Comparison of ENCODE assay signal across 8 cellular contexts in the genomic region with DNA sequence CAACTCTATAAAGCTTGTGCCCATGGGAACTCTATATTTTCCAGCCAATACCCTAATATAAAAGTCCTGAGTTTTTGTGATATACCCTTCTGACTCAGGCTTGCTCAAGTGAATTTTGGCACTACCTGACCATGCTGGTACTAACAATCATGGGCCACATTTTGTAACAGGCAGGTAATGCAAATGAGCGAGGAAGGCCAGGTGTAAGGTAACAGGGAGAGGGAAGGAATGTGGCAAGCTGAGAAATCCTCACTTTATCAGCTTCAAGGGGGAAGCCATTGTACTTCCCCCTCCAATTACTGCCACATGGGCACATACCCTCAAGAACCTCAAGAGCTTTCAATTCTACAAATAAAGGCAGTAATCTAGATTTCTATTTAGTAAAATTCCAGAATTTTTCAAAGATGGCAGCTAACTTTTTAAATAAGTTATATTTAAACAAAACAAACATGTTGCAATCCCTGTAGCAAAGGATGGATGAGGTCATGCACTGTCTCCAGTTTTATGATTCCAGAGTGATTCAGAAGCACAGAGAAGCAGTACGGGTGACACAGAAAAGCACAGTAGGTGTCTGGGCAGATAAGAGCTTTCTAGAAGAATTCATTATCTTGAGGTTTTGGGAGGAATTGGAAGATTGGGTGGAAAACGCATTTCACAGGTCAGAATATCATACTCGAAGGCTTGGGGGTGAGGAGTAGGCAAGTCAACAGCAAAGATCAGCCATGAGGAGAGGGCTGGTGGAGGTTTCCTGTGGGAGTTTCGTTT.
A peak's percentile ranks its signal among the peaks of the same experiment; 100 is the strongest.
DNase-seq lines count a peak whose midpoint lies in the region; ATAC-seq and TF ChIP-seq lines count a peak whose summit lies in the region.
"Had no signal": no experiment of that assay in that cellular context is flagged by ENCODE, and none has a peak within 500 bp of the region (broad histone marks: within the 10 kb centered on the region; RNA-seq: fewer than 3 reads in every experiment).

No MANE protein-coding gene starts in this region.

- CTCF ChIA-PET in Calu3 (lab: Charles Lee): no interaction called here

- H3F3A ChIP-seq in smooth muscle cell (ENCODE audit: low read depth): peaks cover 6% of the 10 kb centered on the region

- TF ChIP-seq CTCF in fibroblast of lung (conservative IDR thresholded peaks at IDR 0.05 in 1 of 2, IDR thresholded peaks at IDR 0.05 in 1 of 2; ENCODE audit: low read depth in 1 of 2, low read length in 2 of 2): no peak
- no peak for TF ChIP-seq CTCF in smooth muscle cell (IDR thresholded peaks at IDR 0.05; ENCODE audit: borderline replicate concordance, insufficient read depth, poor library complexity, severe bottlenecking)
- no peak for TF ChIP-seq CTCF in Calu3 (IDR thresholded peaks at IDR 0.05; ENCODE audit: unreplicated experiment)

- H3K27ac ChIP-seq in SK-N-MC (no peak overlapping the region), fibroblast of lung (ENCODE audit: insufficient read depth, low read length) (peak overlapping the region; percentile 31), smooth muscle cell (ENCODE audit: low read depth) (peak overlapping the region; percentile 98)

- H3K4me2 ChIP-seq in fibroblast of lung (ENCODE audit: extremely low read depth, insufficient read depth, low read length) (peak overlapping the region; percentile 51), smooth muscle cell (peak overlapping the region; percentile 82)

- H3K79me2 ChIP-seq in fibroblast of lung (ENCODE audit: control insufficient read depth, insufficient read depth, low read length) (no peaks in the 10 kb centered on the region), smooth muscle cell (ENCODE audit: low read depth) (peaks cover 20% of the 10 kb centered on the region)

- peaks cover 9% of the 10 kb centered on the region for H3K36me3 Mint-ChIP-seq in Calu3 (ENCODE audit: insufficient read depth, unreplicated experiment)

- peaks cover 2% of the 10 kb centered on the region for H3K9me3 Mint-ChIP-seq in Calu3 (ENCODE audit: low read depth, unreplicated experiment)

- H3K9me3 ChIP-seq in SK-N-MC (ENCODE audit: low read depth, low read length) (no peaks in the 10 kb centered on the region), fibroblast of lung (ENCODE audit: control insufficient read depth, insufficient read depth, low read depth, low read length) (no peaks in the 10 kb centered on the region), smooth muscle cell (replicated peaks; ENCODE audit: low read depth) (no peaks in the 10 kb centered on the region)

- H3K9ac ChIP-seq in SK-N-MC (ENCODE audit: insufficient read length) (no peak overlapping the region), fibroblast of lung (ENCODE audit: insufficient read depth, low read length) (no peak overlapping the region), smooth muscle cell (ENCODE audit: low read depth) (peak overlapping the region; percentile 92)

- H2AFZ ChIP-seq in fibroblast of lung (ENCODE audit: low read length) (no peak overlapping the region), smooth muscle cell (ENCODE audit: low read depth) (no peak overlapping the region)

- DNase-seq in H7 (peak; percentile 46), SK-N-MC (ENCODE audit: low read depth, low spot score) (peak; percentile 0), fibroblast of lung (ENCODE audit: low read depth in 2 of 2) (peak; percentile 65 to 94), smooth muscle cell (lab: John Stamatoyannopoulos, UW; ENCODE audit: unreplicated experiment) (no peak), Calu3 (no peak), middle frontal gyrus (ENCODE audit: extremely low spot score, low spot score) (no peak)

- H3K4me1 ChIP-seq in fibroblast of lung (ENCODE audit: control insufficient read depth, extremely low read depth, insufficient read depth, low read length) (peaks cover 9% of the 10 kb centered on the region), smooth muscle cell (ENCODE audit: low read depth) (peaks cover 25% of the 10 kb centered on the region)

- no TSS peak for BruUV-seq in Calu3 (replicated peaks; lab: Mats Ljungman, UMichigan)

- 17% methylated on average over 5 of the region's 5 CpGs for WGBS in smooth muscle cell (ENCODE audit: low lambda C conversion rate)

- ATAC-seq in GM19023 (IDR thresholded peaks at IDR 0.05; ENCODE audit: unreplicated experiment): no peak

- no peaks in the 10 kb centered on the region for H4K20me1 ChIP-seq in fibroblast of lung (ENCODE audit: control insufficient read depth, extremely low read depth, insufficient read depth, low read length)
- no peaks in the 10 kb centered on the region for H4K20me1 ChIP-seq in smooth muscle cell (ENCODE audit: low read depth)

- peaks cover 14% of the 10 kb centered on the region for H3K4me1 Mint-ChIP-seq in Calu3 (ENCODE audit: low read depth, unreplicated experiment)

- no peak overlapping the region for H3K27ac Mint-ChIP-seq in Calu3 (ENCODE audit: unreplicated experiment)

- intact Hi-C loops in Calu3 (cut with micrococcal nuclease; ENCODE audit: unreplicated experiment): no loop called here

- H3K27me3 Mint-ChIP-seq in Calu3 (ENCODE audit: unreplicated experiment): no peaks in the 10 kb centered on the region
- H3K27me3 Mint-ChIP-seq: memory B cell had no signal

- H3K27me3 ChIP-seq in H7 (ENCODE audit: control insufficient read depth, insufficient read depth, low read length) (no peaks in the 10 kb centered on the region), fibroblast of lung (ENCODE audit: control insufficient read depth, insufficient read depth, low read length) (no peaks in the 10 kb centered on the region), smooth muscle cell (ENCODE audit: low read depth) (no peaks in the 10 kb centered on the region)

- H3K4me3 Mint-ChIP-seq in Calu3 (ENCODE audit: low read depth, unreplicated experiment): no peak overlapping the region
- H3K4me3 Mint-ChIP-seq: memory B cell had no signal

- H3K4me3 ChIP-seq in H7 (ENCODE audit: insufficient read depth, low read depth, low read length): no peak overlapping the region
- H3K4me3 ChIP-seq in SK-N-MC: no peak overlapping the region
- no peak overlapping the region for H3K4me3 ChIP-seq in fibroblast of lung (replicated peaks in 1 of 4; ENCODE audit: control extremely low read depth in 1 of 4, insufficient read depth in 1 of 4, low read depth in 3 of 4, low read length in 4 of 4)
- peak overlapping the region; percentile 41 for H3K4me3 ChIP-seq in smooth muscle cell

- H3K36me3 ChIP-seq in H7 (replicated peaks; ENCODE audit: control insufficient read depth, insufficient read depth, low read length) (no peaks in the 10 kb centered on the region), SK-N-MC (ENCODE audit: insufficient read depth, low read length) (peaks cover 21% of the 10 kb centered on the region), fibroblast of lung (ENCODE audit: control insufficient read depth, insufficient read depth, low read length) (no peaks in the 10 kb centered on the region), smooth muscle cell (ENCODE audit: low read depth) (peaks cover 5% of the 10 kb centered on the region)

Comparison
In these comparisons a context has a peak if more than half of its experiments do, and no peak if none do; other contexts are left out.
1. DNase-seq: peak in H7 (single experiment), SK-N-MC (single experiment) and fibroblast of lung (2 of 2); none in smooth muscle cell (single experiment), Calu3 (single experiment) and middle frontal gyrus (single experiment).